ENCODE assay signal across 30 cellular contexts in the genomic region with DNA sequence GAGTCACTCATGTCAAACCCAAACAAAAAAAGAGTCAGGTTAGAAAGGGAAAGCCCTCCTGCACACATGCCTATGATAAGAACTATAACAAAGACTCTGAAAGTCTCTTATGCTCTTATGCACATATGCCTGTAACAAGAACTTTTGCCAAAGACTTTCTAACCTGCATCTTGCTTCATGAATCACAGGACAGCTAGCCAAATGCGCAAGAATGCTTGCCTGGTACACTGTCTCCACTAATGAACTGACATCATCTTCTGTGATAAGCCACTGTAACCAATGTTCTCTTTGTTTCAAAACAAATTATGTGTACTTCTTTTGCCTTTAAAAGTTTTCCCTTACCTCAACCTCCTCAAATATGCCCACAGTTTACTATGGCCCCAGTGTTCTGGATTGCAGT. TPM values are rescaled to one million over a fixed set of nuclear protein-coding genes. Genes with fewer than 3 reads are reported as not detected.
DNase-seq lines count a peak whose midpoint lies in the region; ATAC-seq, FAIRE-seq and TF ChIP-seq lines count a peak whose summit lies in the region.
"Had no signal": no experiment of that assay in that cellular context is flagged by ENCODE, and none has a peak within 500 bp of the region (broad histone marks: within the 10 kb centered on the region; RNA-seq: fewer than 3 reads in every experiment).

No MANE protein-coding gene starts in this region.

- H3K9ac ChIP-seq in GM23248: no peak overlapping the region

- H3K27ac Mint-ChIP-seq in stimulated activated memory B cell treated with anti-CD40 and anti-IgM and Interleukin-4, amounts not matched to agents 10 μg/mL and 1 μg/mL and 100 μg/mL, for 72 hours: no peak overlapping the region
- H3K27ac Mint-ChIP-seq: CD14-positive monocyte; CD8-positive, alpha-beta memory T cell had no signal

- no peak overlapping the region for H3K4me3 ChIP-seq in GM23248
- H3K4me3 ChIP-seq in bronchial epithelial cell (ENCODE audit: low read depth, low read length): no peak overlapping the region
- no peak overlapping the region for H3K4me3 ChIP-seq in fibroblast of the aortic adventitia (ENCODE audit: low read depth, low read length)

- in situ Hi-C loops in GM23248 (cut with MboI): no loop called here

- no peak overlapping the region for H2AFZ ChIP-seq in GM23248

- H3K27me3 ChIP-seq in GM23248 (replicated peaks; ENCODE audit: insufficient read depth) (peaks cover 2% of the 10 kb centered on the region), bronchial epithelial cell (ENCODE audit: control insufficient read depth, insufficient read depth, low read length) (no peaks in the 10 kb centered on the region)
- H3K27me3 ChIP-seq: BE2C had no signal

- H4K20me1 ChIP-seq in GM23248 (ENCODE audit: insufficient read depth): no peaks in the 10 kb centered on the region

- no peaks in the 10 kb centered on the region for H3K36me3 ChIP-seq in GM23248 (ENCODE audit: low read depth)
- no peaks in the 10 kb centered on the region for H3K36me3 ChIP-seq in bronchial epithelial cell (ENCODE audit: control insufficient read depth, insufficient read depth, low read length)
- H3K36me3 ChIP-seq: BE2C had no signal

- 28 to 45% methylated on average over 1 of the region's 1 CpG for WGBS in GM23248 (ENCODE audit: low coverage in 1 of 2, low lambda C conversion rate in 2 of 2, missing lambda C conversion rate in 2 of 2), 2 experiments

- no peaks in the 10 kb centered on the region for H3K9me3 ChIP-seq in GM23248 (ENCODE audit: low read depth)
- H3K9me3 ChIP-seq: BE2C had no signal

- TF ChIP-seq CTCF in bronchial epithelial cell (IDR thresholded peaks at IDR 0.05; ENCODE audit: insufficient read depth, low read length, severe bottlenecking): no peak
- no peak for TF ChIP-seq CTCF in fibroblast of the aortic adventitia (IDR thresholded peaks at IDR 0.05; ENCODE audit: insufficient read depth, low read length)

- no peaks in the 10 kb centered on the region for H3K79me2 ChIP-seq in GM23248 (ENCODE audit: insufficient read depth)

- H3K27ac ChIP-seq in GM23248: no peak overlapping the region
- H3K27ac ChIP-seq: HL-60 had no signal

- H3F3A ChIP-seq in GM23248 (ENCODE audit: insufficient read depth): no peaks in the 10 kb centered on the region

- H3K4me1 Mint-ChIP-seq in stimulated activated memory B cell treated with anti-CD40 and anti-IgM and Interleukin-4, amounts not matched to agents 10 μg/mL and 1 μg/mL and 100 μg/mL, for 72 hours: no peaks in the 10 kb centered on the region
- H3K4me1 Mint-ChIP-seq: CD14-positive monocyte; CD8-positive, alpha-beta memory T cell had no signal

- peaks cover 67% of the 10 kb centered on the region for H3K27me3 Mint-ChIP-seq in stimulated activated memory B cell treated with anti-CD40 and anti-IgM and Interleukin-4, amounts not matched to agents 10 μg/mL and 1 μg/mL and 100 μg/mL, for 72 hours

- H3K4me1 ChIP-seq in GM23248 (ENCODE audit: insufficient read depth): no peaks in the 10 kb centered on the region
- H3K4me1 ChIP-seq: BE2C had no signal

- intact Hi-C loops in posterior cingulate gyrus (cut with DNase I): no loop called here

- no peaks in the 10 kb centered on the region for H3K9me2 ChIP-seq in GM23248 (ENCODE audit: insufficient read depth)

- no peaks in the 10 kb centered on the region for H3K36me3 Mint-ChIP-seq in stimulated activated memory B cell treated with anti-CD40 and anti-IgM and Interleukin-4, amounts not matched to agents 10 μg/mL and 1 μg/mL and 100 μg/mL, for 72 hours
- H3K36me3 Mint-ChIP-seq: CD14-positive monocyte had no signal

- peak; percentile 42 for DNase-seq in GM23248
- DNase-seq in NCI-H69 (lab: John Stamatoyannopoulos, UW): peak; percentile 16
- DNase-seq in bronchial epithelial cell (ENCODE audit: low read depth): peak; percentile 8
- DNase-seq in fibroblast of the aortic adventitia (ENCODE audit: low read depth): peak; percentile 28
- no peak for DNase-seq in posterior cingulate gyrus
- no peak for DNase-seq in effector CD8-positive, alpha-beta T cell (lab: John Stamatoyannopoulos, UW)
- DNase-seq: 8988T; ACHN; BE2C; CD8-positive, alpha-beta memory T cell; DMS153; DND-41; Karpas-422; NCI-H1105 treated with DMSO at 0.1 percent for 48 hours; NCI-H146; NCI-H1930; NCI-H2107; NCI-H446; NCI-H524 treated with DMSO at 0.1 percent for 48 hours; NCI-H82; NK-92 treated with Interleukin-12 subunit alpha and Interleukin-12 subunit beta, amount 100 ng/mL, for 24 hours; PC-3 had no signal

- no peak overlapping the region for H3K4me2 ChIP-seq in GM23248 (ENCODE audit: unreplicated experiment)

- no peak for FAIRE-seq in bronchial epithelial cell (lab: Jason Lieb, UNC)
- FAIRE-seq: GM19239, H1 had no signal

- no peaks in the 10 kb centered on the region for H3K9me3 Mint-ChIP-seq in stimulated activated memory B cell treated with anti-CD40 and anti-IgM and Interleukin-4, amounts not matched to agents 10 μg/mL and 1 μg/mL and 100 μg/mL, for 72 hours

- no peak overlapping the region for H3K4me3 Mint-ChIP-seq in stimulated activated memory B cell treated with anti-CD40 and anti-IgM and Interleukin-4, amounts not matched to agents 10 μg/mL and 1 μg/mL and 100 μg/mL, for 72 hours
- H3K4me3 Mint-ChIP-seq: CD14-positive monocyte; CD8-positive, alpha-beta memory T cell had no signal

- ATAC-seq in GM21528 (IDR thresholded peaks at IDR 0.05; ENCODE audit: low FRiP score, unreplicated experiment): no peak
- ATAC-seq in stimulated activated memory B cell treated with anti-CD40 and anti-IgM and Interleukin-4, amounts not matched to agents 10 μg/mL and 1 μg/mL and 100 μg/mL, for 72 hours: no peak
- ATAC-seq: HCT116, PC-3, SK-N-SH treated with all-trans-retinoic acid at 6 μM for 48 hours had no signal

RNA-seq across cellular contexts. Expression of a gene that starts 18.2 kb away (rescaled TPM):
- total RNA-seq in GM23248 (2014; rRNA removed; shearing (Covaris generic)): 2.7 and 4.3 TPM in 2 replicates
- 2.9 and 3.1 TPM in 2 replicates for polyA plus RNA-seq in GM23248 (2016; fragmentation: Nextera tagmentation; extraction: Ambion mirVana)
- total RNA-seq in bronchial epithelial cell: 1.3 and 2.7 TPM in 2 replicates
- 4.3 and 11.7 TPM in 2 replicates for total RNA-seq in fibroblast of the aortic adventitia (ENCODE audit: low replicate concordance)

Comparison
In these comparisons a context has a peak if more than half of its experiments do, and no peak if none do; other contexts are left out.
1. DNase-seq: peak in GM23248 (single experiment), NCI-H69 (single experiment), bronchial epithelial cell (single experiment) and fibroblast of the aortic adventitia (single experiment); none in posterior cingulate gyrus (0 of 10) and effector CD8-positive, alpha-beta T cell (single experiment).